In the genomic region with DNA sequence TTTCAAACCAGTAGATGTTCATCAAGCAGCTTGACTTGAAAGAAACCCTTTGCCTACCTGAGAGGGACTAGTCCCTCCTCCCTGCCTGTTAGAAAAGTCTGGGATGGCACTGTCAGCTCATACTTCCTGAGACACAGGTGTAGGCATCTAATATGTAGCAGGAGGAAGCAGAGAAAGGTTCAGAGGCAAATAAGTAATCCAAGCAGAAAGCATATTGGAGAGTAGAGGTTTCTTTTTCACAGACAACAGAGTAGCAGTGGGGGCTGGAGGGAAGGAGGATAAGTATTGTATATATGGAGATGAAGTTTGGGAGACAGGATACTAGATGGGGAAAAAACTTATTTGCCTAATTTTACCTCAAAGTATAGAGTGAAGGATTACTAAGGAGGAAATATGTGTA, we compare ENCODE assay signal across 19 cellular contexts.
A peak's percentile ranks its signal among the peaks of the same experiment; 100 is the strongest.
DNase-seq lines count a peak whose midpoint lies in the region; ATAC-seq and TF ChIP-seq lines count a peak whose summit lies in the region.
"Had no signal": no experiment of that assay in that cellular context is flagged by ENCODE, and none has a peak within 500 bp of the region (broad histone marks: within the 10 kb centered on the region; RNA-seq: fewer than 3 reads in every experiment).

No MANE protein-coding gene starts in this region.

- H3K27me3 ChIP-seq in thyroid gland = no peaks in the 10 kb centered on the region
- H3K27me3 ChIP-seq: adrenal gland had no signal

- intact Hi-C loops in dendritic cell treated with granulocyte-macrophage colony-stimulating factor and Interleukin-4, amounts not matched to agents 40 ng/mL and 50 ng/mL, for 4 days (cut with micrococcal nuclease) = loop anchor here (1.0 kb wide), 1 partner anchor 120 kb away; no protein-coding TSS in a partner anchor
- intact Hi-C loops in thyroid gland (cut with DNase I) = loop anchor here (2.0 to 10.0 kb wide), 2 partner anchors 122 to 324 kb away; no protein-coding TSS in a partner anchor

- H3K4me1 Mint-ChIP-seq in dendritic cell treated with granulocyte-macrophage colony-stimulating factor and Interleukin-4, amounts not matched to agents 40 ng/mL and 50 ng/mL, for 4 days (ENCODE audit: low read depth) = peaks cover 20% of the 10 kb centered on the region
- H3K4me1 Mint-ChIP-seq in type B pancreatic cell (ENCODE audit: unreplicated experiment) = peaks cover 14% of the 10 kb centered on the region
- H3K4me1 Mint-ChIP-seq: B cell, naive B cell had no signal

- no peak overlapping the region for H3K4me3 ChIP-seq in thyroid gland (replicated peaks in 1 of 3)
- H3K4me3 ChIP-seq: adrenal gland, HAP-1, lung had no signal

- peak; percentile 41 for ATAC-seq in HG03108 (IDR thresholded peaks at IDR 0.05; ENCODE audit: unreplicated experiment)

- peaks cover 0 to 5% of the 10 kb centered on the region in 2 donors for H3K4me1 ChIP-seq in thyroid gland
- H3K4me1 ChIP-seq: adrenal gland had no signal

- H3K4me3 Mint-ChIP-seq in dendritic cell treated with granulocyte-macrophage colony-stimulating factor and Interleukin-4, amounts not matched to agents 40 ng/mL and 50 ng/mL, for 4 days = no peak overlapping the region
- H3K4me3 Mint-ChIP-seq in type B pancreatic cell = no peak overlapping the region
- H3K4me3 Mint-ChIP-seq: B cell; effector memory CD8-positive, alpha-beta T cell; naive B cell; T-helper 1 cell treated with Interleukin-12 subunit alpha and Interleukin-12 subunit beta and Interleukin-4 antibody, amounts not matched to agents 30 μg/mL and 1 μg/mL, for 36 hours had no signal

- H3K36me3 Mint-ChIP-seq in dendritic cell treated with granulocyte-macrophage colony-stimulating factor and Interleukin-4, amounts not matched to agents 40 ng/mL and 50 ng/mL, for 4 days (ENCODE audit: low read depth) = peaks cover 75% of the 10 kb centered on the region
- H3K36me3 Mint-ChIP-seq in type B pancreatic cell = peaks cover 5% of the 10 kb centered on the region
- H3K36me3 Mint-ChIP-seq: naive B cell had no signal

- no peaks in the 10 kb centered on the region for H3K9me3 ChIP-seq in thyroid gland
- H3K9me3 ChIP-seq: adrenal gland, HAP-1 had no signal

- TF ChIP-seq CTCF in type B pancreatic cell (conservative IDR thresholded peaks at IDR 0.05) (no peak), thyroid gland (IDR thresholded peaks at IDR 0.05) (no peak)

- peak overlapping the region in 1 of 3 donors; percentile 1 for H3K27ac ChIP-seq in thyroid gland
- H3K27ac ChIP-seq: 22Rv1, adrenal gland had no signal

- DNase-seq in DMS53 (lab: John Stamatoyannopoulos, UW) (peak; percentile 9), DMS53 treated with DMSO at 0.1 percent for 48 hours (lab: John Stamatoyannopoulos, UW; ENCODE audit: unreplicated experiment) (no peak), type B pancreatic cell (ENCODE audit: extremely low spot score, unreplicated experiment) (no peak), thyroid gland (no peak), middle frontal gyrus (ENCODE audit: extremely low spot score, low spot score) (no peak), NCI-H345 treated with DMSO at 0.1 percent for 48 hours (lab: John Stamatoyannopoulos, UW; ENCODE audit: unreplicated experiment) (no peak)
- DNase-seq: adrenal gland; effector memory CD8-positive, alpha-beta T cell; posterior cingulate gyrus; SIG-M5; stimulated activated CD4-positive, alpha-beta T cell treated with anti-CD3 and anti-CD28 coated beads, Interleukin-2, amount 100 ng/mL, for 24 hours had no signal

- no peaks in the 10 kb centered on the region for H3K27me3 Mint-ChIP-seq in dendritic cell treated with granulocyte-macrophage colony-stimulating factor and Interleukin-4, amounts not matched to agents 40 ng/mL and 50 ng/mL, for 4 days
- no peaks in the 10 kb centered on the region for H3K27me3 Mint-ChIP-seq in type B pancreatic cell
- H3K27me3 Mint-ChIP-seq: effector memory CD8-positive, alpha-beta T cell had no signal

- no peaks in the 10 kb centered on the region for H3K36me3 ChIP-seq in thyroid gland
- H3K36me3 ChIP-seq: HAP-1 had no signal

- no peak for TF ChIP-seq POLR2A in thyroid gland (IDR thresholded peaks at IDR 0.05)

- H3K9me3 Mint-ChIP-seq in dendritic cell treated with granulocyte-macrophage colony-stimulating factor and Interleukin-4, amounts not matched to agents 40 ng/mL and 50 ng/mL, for 4 days = no peaks in the 10 kb centered on the region
- no peaks in the 10 kb centered on the region for H3K9me3 Mint-ChIP-seq in type B pancreatic cell
- H3K9me3 Mint-ChIP-seq: effector memory CD8-positive, alpha-beta T cell; naive B cell; T-helper 1 cell treated with Interleukin-12 subunit alpha and Interleukin-12 subunit beta and Interleukin-4 antibody, amounts not matched to agents 30 μg/mL and 1 μg/mL, for 36 hours had no signal

- peak overlapping the region; percentile 36 for H3K27ac Mint-ChIP-seq in dendritic cell treated with granulocyte-macrophage colony-stimulating factor and Interleukin-4, amounts not matched to agents 40 ng/mL and 50 ng/mL, for 4 days
- peak overlapping the region; percentile 17 for H3K27ac Mint-ChIP-seq in type B pancreatic cell
- H3K27ac Mint-ChIP-seq: B cell; T-helper 1 cell treated with Interleukin-12 subunit alpha and Interleukin-12 subunit beta and Interleukin-4 antibody, amounts not matched to agents 30 μg/mL and 1 μg/mL, for 36 hours had no signal
